In genomic region chr4:186722856-186723206, GRCh38 we compare ENCODE assay signal across 8 cellular contexts. TPM values are rescaled to one million over a fixed set of nuclear protein-coding genes. Genes with fewer than 3 reads are reported as not detected.
DNase-seq lines count a peak whose midpoint lies in the region; ATAC-seq and TF ChIP-seq lines count a peak whose summit lies in the region.

No MANE protein-coding gene starts in this region.

- TF ChIP-seq CTCF in H9 (conservative IDR thresholded peaks at IDR 0.05) (no peak), hepatocyte (IDR thresholded peaks at IDR 0.05; ENCODE audit: poor library complexity) (no peak)
- TF ChIP-seq CTCF in activated CD8-positive, alpha-beta T cell treated with anti-CD3 and anti-CD28 coated beads for 36 hours (IDR thresholded peaks at IDR 0.05) = no peak

- no peak overlapping the region for H2BK20ac ChIP-seq in H9 (ENCODE audit: low read depth, low read length, poor library complexity, severe bottlenecking)

- H4K8ac ChIP-seq in H9 (replicated peaks; ENCODE audit: insufficient read length, low read depth, low read length) = no peak overlapping the region

- H3K27me3 Mint-ChIP-seq in H9 (ENCODE audit: low read depth) = peaks cover 5% of the 10 kb centered on the region
- peaks cover 47% of the 10 kb centered on the region for H3K27me3 Mint-ChIP-seq in activated CD8-positive, alpha-beta T cell treated with anti-CD3 and anti-CD28 coated beads for 36 hours
- H3K27me3 Mint-ChIP-seq in CD8-positive, alpha-beta memory T cell = peaks cover 38 to 50% of the 10 kb centered on the region in 2 donors

- H3T11ph ChIP-seq in H9 (ENCODE audit: low read length) = no peak overlapping the region

- POLR2A ChIA-PET in activated CD8-positive, alpha-beta T cell treated with anti-CD3 and anti-CD28 coated beads for 36 hours (lab: Charles Lee) = no interaction called here
- POLR2A ChIA-PET in CD8-positive, alpha-beta memory T cell (lab: Charles Lee) = no interaction called here

- H3K36me3 ChIP-seq in hepatocyte (replicated peaks; ENCODE audit: insufficient read depth, low read depth) = no peaks in the 10 kb centered on the region
- no peaks in the 10 kb centered on the region for H3K36me3 ChIP-seq in skeletal muscle tissue (ENCODE audit: control insufficient read depth in 3 of 3, insufficient read depth in 3 of 3, low read length in 3 of 3)
- H3K36me3 ChIP-seq in CD8-positive, alpha-beta memory T cell (ENCODE audit: insufficient read depth, low read length) = no peaks in the 10 kb centered on the region

- peaks cover 3 to 6% of the 10 kb centered on the region in 2 experiments; a peak in 3 of 5 replicates for H3K9me3 Mint-ChIP-seq in H9
- H3K9me3 Mint-ChIP-seq in activated CD8-positive, alpha-beta T cell treated with anti-CD3 and anti-CD28 coated beads for 36 hours = peaks cover 4% of the 10 kb centered on the region
- H3K9me3 Mint-ChIP-seq in CD8-positive, alpha-beta memory T cell = peaks cover 6 to 23% (median 20%) of the 10 kb centered on the region in 5 donors

- H3K4me3 ChIP-seq in hepatocyte (peak overlapping the region; percentile 90), skeletal muscle tissue (ENCODE audit: low read length in 3 of 3) (peak overlapping the region; percentile 66 to 74 (median 74))
- H3K4me3 ChIP-seq in CD8-positive, alpha-beta memory T cell (ENCODE audit: low read length) = no peak overlapping the region

- no peak for DNase-seq in H9
- DNase-seq in activated CD8-positive, alpha-beta T cell treated with anti-CD3 and anti-CD28 coated beads for 36 hours = no peak
- DNase-seq in hepatocyte (ENCODE audit: low spot score) = no peak
- no peak for DNase-seq in CD8-positive, alpha-beta memory T cell
- DNase-seq in SKM-1 (lab: John Stamatoyannopoulos, UW; ENCODE audit: unreplicated experiment) = no peak

- H4K20me1 ChIP-seq in H9 (ENCODE audit: control insufficient read depth, insufficient read depth, insufficient read length) = no peaks in the 10 kb centered on the region
- H4K20me1 ChIP-seq in hepatocyte (ENCODE audit: insufficient read depth, poor library complexity, severe bottlenecking) = peaks cover 28% of the 10 kb centered on the region

- H3K27ac ChIP-seq in H9 (ENCODE audit: insufficient read length, low read depth, low read length) (no peak overlapping the region), hepatocyte (peak overlapping the region; percentile 98), skeletal muscle tissue (ENCODE audit: low read depth, low read length) (no peak overlapping the region)
- H3K27ac ChIP-seq in CD8-positive, alpha-beta memory T cell (ENCODE audit: low read depth, low read length) = no peak overlapping the region

- H2BK120ac ChIP-seq in H9 (ENCODE audit: low read depth, low read length, poor library complexity, severe bottlenecking) = no peak overlapping the region

- H3K36me3 Mint-ChIP-seq in H9 (ENCODE audit: insufficient read depth in 1 of 3, low read depth in 3 of 3) = peaks cover 0 to 10% (median 5%) of the 10 kb centered on the region in 3 experiments; a peak in 5 of 7 replicates
- no peaks in the 10 kb centered on the region for H3K36me3 Mint-ChIP-seq in activated CD8-positive, alpha-beta T cell treated with anti-CD3 and anti-CD28 coated beads for 36 hours (ENCODE audit: low read depth)
- H3K36me3 Mint-ChIP-seq in CD8-positive, alpha-beta memory T cell = peaks cover 0 to 3% (median 0%) of the 10 kb centered on the region in 3 donors

- H3K18ac ChIP-seq in H9 (ENCODE audit: insufficient read length, low read depth, low read length) = no peak overlapping the region

- no peaks in the 10 kb centered on the region; the same call in 1 of the 2 replicates for H3K27me3 ChIP-seq in H9 (ENCODE audit: insufficient read depth, low read length)
- H3K27me3 ChIP-seq in hepatocyte = no peaks in the 10 kb centered on the region
- H3K27me3 ChIP-seq in skeletal muscle tissue (ENCODE audit: control insufficient read depth in 3 of 3, insufficient read depth in 3 of 3, low read length in 3 of 3) = peaks cover 3 to 49% (median 42%) of the 10 kb centered on the region in 3 donors
- H3K27me3 ChIP-seq in CD8-positive, alpha-beta memory T cell (ENCODE audit: insufficient read depth, low read length, poor library complexity, severe bottlenecking) = peaks cover 12% of the 10 kb centered on the region

- H3K4me1 Mint-ChIP-seq in H9 = peaks cover 26 to 36% of the 10 kb centered on the region in 2 experiments
- peaks cover 14% of the 10 kb centered on the region for H3K4me1 Mint-ChIP-seq in activated CD8-positive, alpha-beta T cell treated with anti-CD3 and anti-CD28 coated beads for 36 hours (ENCODE audit: low read depth)
- H3K4me1 Mint-ChIP-seq in CD8-positive, alpha-beta memory T cell = peaks cover 5 to 25% (median 9%) of the 10 kb centered on the region in 3 donors

- H3K4me2 ChIP-seq in H9 (ENCODE audit: insufficient read depth, insufficient read length, low read length) = peak overlapping the region; percentile 61
- peak overlapping the region; percentile 79 for H3K4me2 ChIP-seq in hepatocyte

- intact Hi-C loops in activated CD8-positive, alpha-beta T cell treated with anti-CD3 and anti-CD28 coated beads for 36 hours (cut with micrococcal nuclease) = no loop called here

- H3K4ac ChIP-seq in H9 (ENCODE audit: low read depth, low read length) = no peak overlapping the region

- H3K14ac ChIP-seq in H9 (ENCODE audit: insufficient read depth, low read length) = peak overlapping the region; percentile 92

- H3K4me1 ChIP-seq in H9 (ENCODE audit: insufficient read depth, low read length) (no peaks in the 10 kb centered on the region; the same call in 1 of the 2 replicates), hepatocyte (ENCODE audit: insufficient read depth) (peaks cover 8% of the 10 kb centered on the region), skeletal muscle tissue (ENCODE audit: control insufficient read depth in 3 of 3, insufficient read depth in 3 of 3, low read length in 3 of 3) (peaks cover 15 to 19% (median 17%) of the 10 kb centered on the region in 3 donors)
- H3K4me1 ChIP-seq in CD8-positive, alpha-beta memory T cell (ENCODE audit: insufficient read depth, low read length) = no peaks in the 10 kb centered on the region

- no CpG with 5 or more reads among the region's 7 CpGs for WGBS in H9 (ENCODE audit: extremely low coverage, insufficient read length, low lambda C conversion rate)
- 2% methylated on average over 7 of the region's 7 CpGs for WGBS in hepatocyte (ENCODE audit: low lambda C conversion rate, missing lambda C conversion rate)

- no peaks in the 10 kb centered on the region for H3K9me3 ChIP-seq in H9 (ENCODE audit: control insufficient read depth, low read depth, low read length)
- peaks cover 5% of the 10 kb centered on the region for H3K9me3 ChIP-seq in hepatocyte (ENCODE audit: low read depth)
- H3K9me3 ChIP-seq in skeletal muscle tissue (ENCODE audit: control insufficient read depth in 3 of 3, low read length in 3 of 3) = peaks cover 0 to 6% (median 4%) of the 10 kb centered on the region in 3 donors
- H3K9me3 ChIP-seq in CD8-positive, alpha-beta memory T cell (ENCODE audit: low read length) = no peaks in the 10 kb centered on the region

- H4K5ac ChIP-seq in H9 (ENCODE audit: insufficient read length, low read depth, low read length) = no peak overlapping the region

- no peak overlapping the region for H2BK12ac ChIP-seq in H9 (ENCODE audit: insufficient read length, low read depth, low read length)

- H4K91ac ChIP-seq in H9 (ENCODE audit: insufficient read length, low read depth, low read length) = no peak overlapping the region

- no peak for ATAC-seq in activated CD8-positive, alpha-beta T cell treated with anti-CD3 and anti-CD28 coated beads for 36 hours
- ATAC-seq in GM18511 (IDR thresholded peaks at IDR 0.05; ENCODE audit: unreplicated experiment) (no peak), HG03457 (IDR thresholded peaks at IDR 0.05; ENCODE audit: unreplicated experiment) (no peak)

- peaks cover 18% of the 10 kb centered on the region for H3K23me2 ChIP-seq in H9 (ENCODE audit: insufficient read length, low read depth, low read length, poor library complexity, severe bottlenecking)

- no peak overlapping the region for H2BK5ac ChIP-seq in H9 (ENCODE audit: insufficient read length, low read length)

- H3K23ac ChIP-seq in H9 (ENCODE audit: insufficient read length, low read depth, low read length) = no peak overlapping the region

- CTCF ChIA-PET in activated CD8-positive, alpha-beta T cell treated with anti-CD3 and anti-CD28 coated beads for 36 hours (lab: Charles Lee) = no interaction called here
- CTCF ChIA-PET in CD8-positive, alpha-beta memory T cell (lab: Charles Lee) = no interaction called here

- H2AFZ ChIP-seq in H9 (ENCODE audit: low read length) (no peak overlapping the region), hepatocyte (peak overlapping the region; percentile 51)

- no peak overlapping the region for H3K56ac ChIP-seq in H9 (ENCODE audit: insufficient read length, low read depth, low read length)

- H3K4me3 Mint-ChIP-seq in H9 = peak overlapping the region; percentile 92 to 95
- peak overlapping the region; percentile 28 for H3K4me3 Mint-ChIP-seq in activated CD8-positive, alpha-beta T cell treated with anti-CD3 and anti-CD28 coated beads for 36 hours
- H3K4me3 Mint-ChIP-seq in CD8-positive, alpha-beta memory T cell = no peak overlapping the region

- H3K9me2 ChIP-seq in hepatocyte (replicated peaks; ENCODE audit: insufficient read depth) = no peaks in the 10 kb centered on the region

- H2BK15ac ChIP-seq in H9 (ENCODE audit: low read depth, low read length) = no peak overlapping the region

- H3K79me2 ChIP-seq in H9 (ENCODE audit: insufficient read depth, low read length) (peaks cover 12% of the 10 kb centered on the region), hepatocyte (peaks cover 79% of the 10 kb centered on the region)

- H3K79me1 ChIP-seq in H9 (ENCODE audit: insufficient read depth, low read depth, low read length, poor library complexity, severe bottlenecking) = no peaks in the 10 kb centered on the region

- peak overlapping the region; percentile 38 to 92 (median 72); a peak in 3 of 7 replicates for H3K27ac Mint-ChIP-seq in H9
- no peak overlapping the region for H3K27ac Mint-ChIP-seq in activated CD8-positive, alpha-beta T cell treated with anti-CD3 and anti-CD28 coated beads for 36 hours
- no peak overlapping the region for H3K27ac Mint-ChIP-seq in CD8-positive, alpha-beta memory T cell

- peak overlapping the region; percentile 42 for H3K9ac ChIP-seq in H9 (ENCODE audit: extremely low read depth, insufficient read length, low read length)
- H3K9ac ChIP-seq in skeletal muscle tissue (ENCODE audit: low read depth in 1 of 3, low read length in 3 of 3) = peak overlapping the region in 2 of 3 donors; percentile 35 to 38

- no peak overlapping the region for H2AK5ac ChIP-seq in H9 (ENCODE audit: insufficient read length, low read length)

RNA-seq across cellular contexts. Expression of gene FAT1, which starts 0.8 kb away (rescaled TPM):
- total RNA-seq in H9 (2021) = 157 and 173 TPM in 2 replicates
- not detected for total RNA-seq in activated CD8-positive, alpha-beta T cell treated with anti-CD3 and anti-CD28 coated beads for 36 hours
- total RNA-seq in hepatocyte = 156 and 168 TPM in 2 replicates
- 33.9 and 35.3 TPM in 2 replicates for polyA plus RNA-seq in hepatocyte
- 173 TPM for total RNA-seq in skeletal muscle tissue
- not detected for total RNA-seq in CD8-positive, alpha-beta memory T cell
- polyA plus RNA-seq in CD8-positive, alpha-beta memory T cell = not detected

Comparison
In these comparisons a context has a peak if more than half of its experiments do, and no peak if none do; other contexts are left out.
1. H3K27ac Mint-ChIP-seq: peak in H9 (3 of 3); none in activated CD8-positive, alpha-beta T cell treated with anti-CD3 and anti-CD28 coated beads for 36 hours (single experiment) and CD8-positive, alpha-beta memory T cell (0 of 8).
2. H3K4me3 Mint-ChIP-seq: peak in H9 (2 of 2) and activated CD8-positive, alpha-beta T cell treated with anti-CD3 and anti-CD28 coated beads for 36 hours (single experiment); none in CD8-positive, alpha-beta memory T cell (0 of 7).
3. RNA of gene FAT1, which starts 0.8 kb away (total RNA-seq): 157 to 173 TPM in H9, 173 TPM in skeletal muscle tissue (single experiment) and 156 to 168 TPM in hepatocyte; not detected in activated CD8-positive, alpha-beta T cell treated with anti-CD3 and anti-CD28 coated beads for 36 hours and not detected in CD8-positive, alpha-beta memory T cell; every median in the first group is over 100 times any median in the second.